8 cellular contexts compared by ENCODE assay signal in the genomic region with DNA sequence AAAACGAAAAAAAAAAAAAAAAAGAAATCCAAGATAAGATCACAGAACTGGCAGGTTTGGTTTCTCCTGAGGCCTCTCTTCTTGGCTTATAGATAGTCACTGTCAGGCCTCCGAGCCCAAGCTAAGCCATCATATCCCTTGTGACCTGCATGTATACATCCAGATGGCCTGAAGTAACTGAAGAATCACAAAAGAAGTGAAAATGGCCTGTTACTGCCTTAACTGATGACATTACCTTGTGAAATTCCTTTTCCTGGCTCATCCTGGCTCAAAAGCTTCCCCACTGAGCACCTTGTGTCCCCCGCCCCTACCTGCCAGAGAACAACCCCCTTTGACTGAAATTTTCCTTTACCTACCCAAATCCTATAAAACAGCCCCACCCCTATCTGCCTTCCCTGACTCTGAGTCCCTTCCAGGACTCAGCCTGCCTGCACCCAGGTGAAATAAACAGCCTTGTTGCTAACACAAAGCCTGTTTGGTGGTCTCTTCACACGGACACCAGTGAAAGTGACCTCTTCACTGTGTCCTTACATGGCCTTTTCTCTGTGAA. TPM values are rescaled to one million over a fixed set of nuclear protein-coding genes. Genes with fewer than 3 reads are reported as not detected.
DNase-seq lines count a peak whose midpoint lies in the region; ATAC-seq and TF ChIP-seq lines count a peak whose summit lies in the region.
"Not testable (repeated sequence)": the region's sequence is repeated elsewhere in the genome, so short reads cannot be mapped to it uniquely, and the experiment has no call there.

No MANE protein-coding gene starts in this region.

- H3K27me3 Mint-ChIP-seq in Caco-2 (ENCODE audit: insufficient read depth, unreplicated experiment); naive thymus-derived CD4-positive, alpha-beta T cell; stimulated activated naive CD8-positive, alpha-beta T cell treated with anti-CD3 and anti-CD28 coated beads, Interleukin-15, amount 100 ng/mL, for 72 hours: not testable (repeated sequence)
- H3K27me3 Mint-ChIP-seq in brain, result peaks cover 10% of the 10 kb centered on the region

- not testable (repeated sequence) for TF ChIP-seq CTCF in Caco-2 (IDR thresholded peaks at IDR 0.05; ENCODE audit: insufficient read depth in 1 of 2, low read depth in 1 of 2, low read length in 1 of 2, severe bottlenecking in 1 of 2, unreplicated experiment in 1 of 2); VCaP (conservative IDR thresholded peaks at IDR 0.05); brain (conservative IDR thresholded peaks at IDR 0.05); cardiac muscle cell (IDR thresholded peaks at IDR 0.05; ENCODE audit: low read depth, low read length)

- H3K4me1 Mint-ChIP-seq in Caco-2 (ENCODE audit: low read depth, unreplicated experiment) (peaks cover 25% of the 10 kb centered on the region), brain (peaks cover 41% of the 10 kb centered on the region)
- peaks cover 33 to 63% (median 47%) of the 10 kb centered on the region in 7 donors for H3K4me1 Mint-ChIP-seq in naive thymus-derived CD4-positive, alpha-beta T cell
- peaks cover 51% of the 10 kb centered on the region for H3K4me1 Mint-ChIP-seq in stimulated activated naive CD8-positive, alpha-beta T cell treated with anti-CD3 and anti-CD28 coated beads, Interleukin-15, amount 100 ng/mL, for 72 hours

- H3K9me3 Mint-ChIP-seq in Caco-2 (ENCODE audit: unreplicated experiment), result peaks cover 27% of the 10 kb centered on the region
- H3K9me3 Mint-ChIP-seq in brain; naive thymus-derived CD4-positive, alpha-beta T cell; stimulated activated naive CD8-positive, alpha-beta T cell treated with anti-CD3 and anti-CD28 coated beads, Interleukin-15, amount 100 ng/mL, for 72 hours: not testable (repeated sequence)

- not testable (repeated sequence) for H3K9me3 ChIP-seq in Caco-2; cardiac muscle cell (ENCODE audit: low read depth); naive thymus-derived CD4-positive, alpha-beta T cell (ENCODE audit: control insufficient read depth in 2 of 3, low read length in 3 of 3)

- H3K4me3 ChIP-seq in Caco-2 (ENCODE audit: low read depth, low read length) (peak overlapping the region; percentile 99), cardiac muscle cell (peak overlapping the region; percentile 97)
- peak overlapping the region; percentile 88 for H3K4me3 ChIP-seq in naive thymus-derived CD4-positive, alpha-beta T cell (ENCODE audit: low read length)

- POLR2A ChIA-PET in Caco-2 (lab: Charles Lee), result interaction anchor here (0.6 kb wide), 1 partner anchor 10 kb away, joined by 7 read pairs; no protein-coding TSS in a partner anchor
- POLR2A ChIA-PET in naive thymus-derived CD4-positive, alpha-beta T cell (lab: Charles Lee), result interaction anchor here (1.0 to 1.5 kb wide), 3 partner anchors 36 to 66 kb away, joined by 3 to 8 read pairs (median 3); a partner anchor contains a TSS

- H3K27ac Mint-ChIP-seq in Caco-2 (ENCODE audit: unreplicated experiment), result peak overlapping the region; percentile 99
- peak overlapping the region; percentile 91 to 99 (median 98) for H3K27ac Mint-ChIP-seq in brain
- peak overlapping the region; percentile 88 to 99 (median 97) for H3K27ac Mint-ChIP-seq in naive thymus-derived CD4-positive, alpha-beta T cell
- peak overlapping the region; percentile 89 to 98 for H3K27ac Mint-ChIP-seq in stimulated activated naive CD8-positive, alpha-beta T cell treated with anti-CD3 and anti-CD28 coated beads, Interleukin-15, amount 100 ng/mL, for 72 hours

- H3K27ac ChIP-seq in VCaP (peak overlapping the region; percentile 88), cardiac muscle cell (peak overlapping the region; percentile 97)
- H3K27ac ChIP-seq in naive thymus-derived CD4-positive, alpha-beta T cell (ENCODE audit: low read depth, low read length), result peak overlapping the region; percentile 82

- not testable (repeated sequence) for H3K4me1 ChIP-seq in Caco-2; cardiac muscle cell (ENCODE audit: low read depth)
- peaks cover 8 to 16% of the 10 kb centered on the region in 2 donors for H3K4me1 ChIP-seq in naive thymus-derived CD4-positive, alpha-beta T cell (ENCODE audit: control insufficient read depth in 2 of 2, insufficient read depth in 2 of 2, low read length in 2 of 2)

- TSS peak; percentile 87 for BruUV-seq in Caco-2 (replicated peaks; lab: Mats Ljungman, UMichigan)

- not testable (repeated sequence) for DNase-seq in Caco-2; cardiac muscle cell (ENCODE audit: low read depth in 1 of 2, low spot score in 1 of 2); naive thymus-derived CD4-positive, alpha-beta T cell; stimulated activated naive CD8-positive, alpha-beta T cell treated with anti-CD3 and anti-CD28 coated beads, Interleukin-15, amount 100 ng/mL, for 72 hours

- H3K36me3 Mint-ChIP-seq in Caco-2 (ENCODE audit: insufficient read depth, unreplicated experiment), result peaks cover 34% of the 10 kb centered on the region
- not testable (repeated sequence) for H3K36me3 Mint-ChIP-seq in brain; naive thymus-derived CD4-positive, alpha-beta T cell

- ATAC-seq in GM21528 (IDR thresholded peaks at IDR 0.05; ENCODE audit: low FRiP score, unreplicated experiment) (peak; percentile 10), HG03442 (IDR thresholded peaks at IDR 0.05; ENCODE audit: unreplicated experiment) (peak; percentile 3)
- peak; percentile 10 for ATAC-seq in naive thymus-derived CD4-positive, alpha-beta T cell
- peak; percentile 42 for ATAC-seq in stimulated activated naive CD8-positive, alpha-beta T cell treated with anti-CD3 and anti-CD28 coated beads, Interleukin-15, amount 100 ng/mL, for 72 hours

- H3K27me3 ChIP-seq in Caco-2 (replicated peaks; ENCODE audit: control insufficient read depth, insufficient read depth, low read length); cardiac muscle cell; naive thymus-derived CD4-positive, alpha-beta T cell (ENCODE audit: control insufficient read depth in 2 of 2, insufficient read depth in 2 of 2, low read length in 2 of 2): not testable (repeated sequence)

- CTCF ChIA-PET in Caco-2 (lab: Charles Lee), result interaction anchor here (0.6 to 1.0 kb wide), 2 partner anchors 11 to 62 kb away, joined by 3 to 4 read pairs; no protein-coding TSS in a partner anchor
- CTCF ChIA-PET in naive thymus-derived CD4-positive, alpha-beta T cell (lab: Charles Lee), result not testable (repeated sequence)

- H3K4me3 Mint-ChIP-seq in Caco-2 (ENCODE audit: unreplicated experiment) (peak overlapping the region; percentile 97), brain (peak overlapping the region; percentile 93 to 99 (median 95))
- H3K4me3 Mint-ChIP-seq in naive thymus-derived CD4-positive, alpha-beta T cell, result peak overlapping the region; percentile 95 to 99 (median 98)
- peak overlapping the region; percentile 87 to 96 for H3K4me3 Mint-ChIP-seq in stimulated activated naive CD8-positive, alpha-beta T cell treated with anti-CD3 and anti-CD28 coated beads, Interleukin-15, amount 100 ng/mL, for 72 hours

- H3K36me3 ChIP-seq in Caco-2 (ENCODE audit: control insufficient read depth, insufficient read depth, low read length); cardiac muscle cell; naive thymus-derived CD4-positive, alpha-beta T cell (ENCODE audit: control insufficient read depth in 2 of 3, insufficient read depth in 3 of 3, low read length in 3 of 3): not testable (repeated sequence)

- intact Hi-C loops in Caco-2 (cut with micrococcal nuclease; ENCODE audit: unreplicated experiment), result loop anchor here (1.0 to 10.0 kb wide), 4 partner anchors 27 to 402 kb away; a partner anchor contains a TSS
- intact Hi-C loops in naive thymus-derived CD4-positive, alpha-beta T cell (cut with micrococcal nuclease), result loop anchor here (1.0 to 10.0 kb wide), 13 partner anchors 36 to 712 kb away; a partner anchor contains a TSS

RNA-seq across cellular contexts. Expression of a gene that starts 36.0 kb away (rescaled TPM):
- 17.0 and 17.3 TPM in 2 replicates for total RNA-seq in Caco-2 (2022)
- polyA plus RNA-seq in brain (ENCODE audit: insufficient read depth, low read depth, low replicate concordance), result 21.5 TPM
- total RNA-seq in cardiac muscle cell, result 23.6 and 30.2 TPM in 2 replicates
- 12.2 and 13.5 TPM in 2 replicates for polyA plus RNA-seq in cardiac muscle cell
- total RNA-seq in naive thymus-derived CD4-positive, alpha-beta T cell, result 10 to 100 TPM; 22.9 to 43.6 (median 33.8) TPM
- polyA plus RNA-seq in naive thymus-derived CD4-positive, alpha-beta T cell, result 10 to 100 TPM; 10.4 to 14.4 TPM
